In the genomic region with DNA sequence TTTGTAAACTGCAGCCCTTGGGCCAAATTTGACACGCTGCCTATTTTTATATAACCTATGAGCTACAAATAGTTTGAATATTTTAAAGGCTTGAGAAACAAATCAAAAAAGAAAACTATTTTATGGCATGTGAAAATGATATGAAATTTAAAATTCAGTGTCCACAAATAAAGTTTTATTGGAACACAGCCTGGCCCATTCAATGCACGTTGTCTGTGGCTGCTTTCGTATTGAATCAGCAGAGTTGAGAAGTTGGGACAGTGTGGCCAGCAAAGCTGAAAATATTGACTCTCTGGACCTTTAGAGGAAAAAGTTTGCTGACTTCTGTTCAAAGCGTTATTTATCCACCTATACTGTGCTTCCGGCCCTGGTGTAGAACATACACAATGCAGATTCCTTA, we compare ENCODE assay signal across 1 cellular context.
TF ChIP-seq lines count a peak whose summit lies in the region.

No MANE protein-coding gene starts in this region.

TF ChIP-seq in GM12878, 131 proteins besides CTCF, POLR2A, EP300 and RAD21:
- TF ChIP-seq, protein P1, sequence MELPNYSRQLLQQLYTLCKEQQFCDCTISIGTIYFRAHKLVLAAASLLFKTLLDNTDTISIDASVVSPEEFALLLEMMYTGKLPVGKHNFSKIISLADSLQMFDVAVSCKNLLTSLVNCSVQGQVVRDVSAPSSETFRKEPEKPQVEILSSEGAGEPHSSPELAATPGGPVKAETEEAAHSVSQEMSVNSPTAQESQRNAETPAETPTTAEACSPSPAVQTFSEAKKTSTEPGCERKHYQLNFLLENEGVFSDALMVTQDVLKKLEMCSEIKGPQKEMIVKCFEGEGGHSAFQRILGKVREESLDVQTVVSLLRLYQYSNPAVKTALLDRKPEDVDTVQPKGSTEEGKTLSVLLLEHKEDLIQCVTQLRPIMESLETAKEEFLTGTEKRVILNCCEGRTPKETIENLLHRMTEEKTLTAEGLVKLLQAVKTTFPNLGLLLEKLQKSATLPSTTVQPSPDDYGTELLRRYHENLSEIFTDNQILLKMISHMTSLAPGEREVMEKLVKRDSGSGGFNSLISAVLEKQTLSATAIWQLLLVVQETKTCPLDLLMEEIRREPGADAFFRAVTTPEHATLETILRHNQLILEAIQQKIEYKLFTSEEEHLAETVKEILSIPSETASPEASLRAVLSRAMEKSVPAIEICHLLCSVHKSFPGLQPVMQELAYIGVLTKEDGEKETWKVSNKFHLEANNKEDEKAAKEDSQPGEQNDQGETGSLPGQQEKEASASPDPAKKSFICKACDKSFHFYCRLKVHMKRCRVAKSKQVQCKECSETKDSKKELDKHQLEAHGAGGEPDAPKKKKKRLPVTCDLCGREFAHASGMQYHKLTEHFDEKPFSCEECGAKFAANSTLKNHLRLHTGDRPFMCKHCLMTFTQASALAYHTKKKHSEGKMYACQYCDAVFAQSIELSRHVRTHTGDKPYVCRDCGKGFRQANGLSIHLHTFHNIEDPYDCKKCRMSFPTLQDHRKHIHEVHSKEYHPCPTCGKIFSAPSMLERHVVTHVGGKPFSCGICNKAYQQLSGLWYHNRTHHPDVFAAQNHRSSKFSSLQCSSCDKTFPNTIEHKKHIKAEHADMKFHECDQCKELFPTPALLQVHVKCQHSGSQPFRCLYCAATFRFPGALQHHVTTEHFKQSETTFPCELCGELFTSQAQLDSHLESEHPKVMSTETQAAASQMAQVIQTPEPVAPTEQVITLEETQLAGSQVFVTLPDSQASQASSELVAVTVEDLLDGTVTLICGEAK (IDR thresholded peaks at IDR 0.05; ENCODE audit: borderline replicate concordance): 0 out of 2 replicates have a peak, but pooled peaks have one; percentile 52
- TF ChIP-seq, protein P2, sequence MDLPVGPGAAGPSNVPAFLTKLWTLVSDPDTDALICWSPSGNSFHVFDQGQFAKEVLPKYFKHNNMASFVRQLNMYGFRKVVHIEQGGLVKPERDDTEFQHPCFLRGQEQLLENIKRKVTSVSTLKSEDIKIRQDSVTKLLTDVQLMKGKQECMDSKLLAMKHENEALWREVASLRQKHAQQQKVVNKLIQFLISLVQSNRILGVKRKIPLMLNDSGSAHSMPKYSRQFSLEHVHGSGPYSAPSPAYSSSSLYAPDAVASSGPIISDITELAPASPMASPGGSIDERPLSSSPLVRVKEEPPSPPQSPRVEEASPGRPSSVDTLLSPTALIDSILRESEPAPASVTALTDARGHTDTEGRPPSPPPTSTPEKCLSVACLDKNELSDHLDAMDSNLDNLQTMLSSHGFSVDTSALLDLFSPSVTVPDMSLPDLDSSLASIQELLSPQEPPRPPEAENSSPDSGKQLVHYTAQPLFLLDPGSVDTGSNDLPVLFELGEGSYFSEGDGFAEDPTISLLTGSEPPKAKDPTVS (IDR thresholded peaks at IDR 0.05; ENCODE audit: low read depth, low read length): no peak
